1 cellular context compared by ENCODE assay signal in genomic region chr4:183111452-183111885, GRCh38.
TF ChIP-seq lines count a peak whose summit lies in the region.

No MANE protein-coding gene starts in this region.

TF ChIP-seq in HepG2, 621 proteins besides CTCF, POLR2A, EP300 and RAD21 (continued from another document and continues in another):
- TF ChIP-seq SNRNP70 (IDR thresholded peaks at IDR 0.05; ENCODE audit: low read depth, low read length) = no peak
- 0 out of 2 replicates have a peak, but pooled peaks have one; percentile 52 for TF ChIP-seq SIN3A (IDR thresholded peaks at IDR 0.05; ENCODE audit: borderline replicate concordance, low read depth, low read length)
- no peak for TF ChIP-seq NRL (CRISPR knock-in tag; IDR thresholded peaks at IDR 0.05; ENCODE audit: borderline replicate concordance)
- no peak for TF ChIP-seq ZNF775 (CRISPR knock-in tag; IDR thresholded peaks at IDR 0.05; ENCODE audit: borderline replicate concordance)
- peak; percentile 88 for TF ChIP-seq ARID5B (CRISPR knock-in tag; IDR thresholded peaks at IDR 0.05)
- peak; percentile 13; the same call in 1 of the 2 replicates for TF ChIP-seq SP5 (CRISPR knock-in tag; IDR thresholded peaks at IDR 0.05; ENCODE audit: borderline replicate concordance, low read depth)
- no peak for TF ChIP-seq SMAD3 (CRISPR knock-in tag; IDR thresholded peaks at IDR 0.05)
- peak; percentile 63; the same call in 1 of the 2 replicates for TF ChIP-seq NFIC (IDR thresholded peaks at IDR 0.05; ENCODE audit: low read length)
- TF ChIP-seq ZSCAN12 (CRISPR knock-in tag; IDR thresholded peaks at IDR 0.05) = no peak
- no peak for TF ChIP-seq PLSCR1 (CRISPR knock-in tag; IDR thresholded peaks at IDR 0.05; ENCODE audit: borderline replicate concordance)
- TF ChIP-seq RFXANK (CRISPR knock-in tag; IDR thresholded peaks at IDR 0.05) = 0 out of 2 replicates have a peak, but pooled peaks have one; percentile 40
- TF ChIP-seq ZNF3 (CRISPR knock-in tag; IDR thresholded peaks at IDR 0.05) = no peak
- TF ChIP-seq IRF9 (CRISPR knock-in tag; IDR thresholded peaks at IDR 0.05; ENCODE audit: borderline replicate concordance) = no peak
- no peak for TF ChIP-seq ZHX1 (CRISPR knock-in tag; IDR thresholded peaks at IDR 0.05; ENCODE audit: low read depth)
- peak; percentile 74 for TF ChIP-seq TBX2 (CRISPR knock-in tag; IDR thresholded peaks at IDR 0.05; ENCODE audit: borderline replicate concordance)
- TF ChIP-seq ARNTL (CRISPR knock-in tag; IDR thresholded peaks at IDR 0.05) = no peak
- no peak for TF ChIP-seq TBL1XR1 (IDR thresholded peaks at IDR 0.05; ENCODE audit: borderline replicate concordance, low read length, partially characterized antibody)
- TF ChIP-seq TCF7L2 (IDR thresholded peaks at IDR 0.05; ENCODE audit: low read depth, low read length) = no peak
- TF ChIP-seq ZNF572 (CRISPR knock-in tag; IDR thresholded peaks at IDR 0.05) = no peak
- no peak for TF ChIP-seq ZMAT5 (CRISPR knock-in tag; IDR thresholded peaks at IDR 0.05; ENCODE audit: borderline replicate concordance, low read depth)
- TF ChIP-seq ZNF24 (IDR thresholded peaks at IDR 0.05) = no peak
- TF ChIP-seq ZNF44 (CRISPR knock-in tag; IDR thresholded peaks at IDR 0.05) = no peak
- TF ChIP-seq SKIL (CRISPR knock-in tag; IDR thresholded peaks at IDR 0.05; ENCODE audit: borderline replicate concordance) = 0 out of 2 replicates have a peak, but pooled peaks have one; percentile 26
- TF ChIP-seq FOXO4 (CRISPR knock-in tag; conservative IDR thresholded peaks at IDR 0.05) = no peak
- no peak for TF ChIP-seq SATB2 (CRISPR knock-in tag; IDR thresholded peaks at IDR 0.05)
- TF ChIP-seq ZNF121 (CRISPR knock-in tag; IDR thresholded peaks at IDR 0.05) = peak; percentile 99
- peak; percentile 32; the same call in 1 of the 2 replicates for TF ChIP-seq AHDC1 (CRISPR knock-in tag; IDR thresholded peaks at IDR 0.05; ENCODE audit: borderline replicate concordance)
- peak; percentile 94 for TF ChIP-seq ISL2 (CRISPR knock-in tag; IDR thresholded peaks at IDR 0.05)
- peak; percentile 74 for TF ChIP-seq GATAD2A (CRISPR knock-in tag; IDR thresholded peaks at IDR 0.05)
- TF ChIP-seq GABPA (IDR thresholded peaks at IDR 0.05; ENCODE audit: low read depth, low read length) = no peak
- no peak for TF ChIP-seq GABPA (CRISPR knock-in tag; IDR thresholded peaks at IDR 0.05; ENCODE audit: low read depth)
- TF ChIP-seq DMAP1 (CRISPR knock-in tag; IDR thresholded peaks at IDR 0.05) = 0 out of 2 replicates have a peak, but pooled peaks have one; percentile 23
- peak; percentile 68 for TF ChIP-seq MED1 (CRISPR knock-in tag; IDR thresholded peaks at IDR 0.05)
- no peak for TF ChIP-seq ZNF780A (CRISPR knock-in tag; IDR thresholded peaks at IDR 0.05)
- no peak for TF ChIP-seq TIGD3 (CRISPR knock-in tag; IDR thresholded peaks at IDR 0.05; ENCODE audit: borderline replicate concordance)
- TF ChIP-seq ZNF619 (CRISPR knock-in tag; IDR thresholded peaks at IDR 0.05) = no peak
- no peak for TF ChIP-seq SP1 (IDR thresholded peaks at IDR 0.05)
- no peak for TF ChIP-seq SP1 (CRISPR knock-in tag; IDR thresholded peaks at IDR 0.05)
- TF ChIP-seq ZNF292 (CRISPR knock-in tag; IDR thresholded peaks at IDR 0.05; ENCODE audit: borderline replicate concordance, low read depth) = no peak
- peak; percentile 68; the same call in 1 of the 2 replicates for TF ChIP-seq ZBTB43 (CRISPR knock-in tag; conservative IDR thresholded peaks at IDR 0.05)
